2 cellular contexts compared by ENCODE assay signal in the genomic region with DNA sequence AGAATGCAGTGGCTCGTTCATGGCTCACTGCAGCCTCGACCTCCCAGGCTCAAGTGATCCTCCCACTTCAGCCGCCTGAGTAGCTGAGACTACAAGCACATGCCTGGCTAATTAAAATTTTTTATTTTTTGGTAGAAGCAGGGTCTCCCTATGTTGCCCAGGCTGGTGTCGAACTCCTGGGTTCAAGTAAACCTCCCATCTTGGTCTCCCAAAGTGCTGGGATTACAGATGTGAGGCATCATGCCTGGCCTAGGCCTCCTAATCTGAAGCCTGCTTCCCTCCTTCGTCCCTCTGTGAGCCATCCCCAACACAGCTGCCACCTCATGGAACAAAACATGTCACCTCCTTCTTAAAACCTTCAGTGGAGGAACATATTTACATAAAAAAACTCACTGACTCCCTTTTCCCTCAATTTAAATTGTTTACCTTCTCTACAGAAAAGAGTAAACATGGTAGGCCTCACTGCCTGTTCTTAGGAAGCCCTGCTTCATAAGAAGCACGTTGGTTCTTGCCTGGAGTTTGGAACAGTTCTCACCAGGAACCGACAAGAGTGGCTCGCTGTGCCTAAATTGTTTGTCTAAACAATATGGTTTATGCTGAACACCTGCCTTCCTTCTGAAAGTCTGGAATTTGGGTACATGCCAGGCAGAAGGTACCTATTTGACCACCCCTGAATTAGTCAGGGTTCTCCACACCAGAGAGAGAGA.
TF ChIP-seq lines count a peak whose summit lies in the region.

No MANE protein-coding gene starts in this region.

TF ChIP-seq in GM23338, 12 proteins besides CTCF, POLR2A, EP300 and RAD21 (continues in another document):
- TF ChIP-seq ZNF114 (CRISPR knock-in tag; IDR thresholded peaks at IDR 0.05) (no peak), EZH2phosphoT487 (IDR thresholded peaks at IDR 0.05; ENCODE audit: unreplicated experiment) (no peak), STAT1 (IDR thresholded peaks at IDR 0.05; ENCODE audit: unreplicated experiment) (no peak), NANOG (IDR thresholded peaks at IDR 0.05; ENCODE audit: borderline replicate concordance) (no peak), EZH2 (IDR thresholded peaks at IDR 0.05; ENCODE audit: low read depth, unreplicated experiment) (no peak), JUNB (IDR thresholded peaks at IDR 0.05; ENCODE audit: unreplicated experiment) (no peak)
- TF ChIP-seq, protein P1, sequence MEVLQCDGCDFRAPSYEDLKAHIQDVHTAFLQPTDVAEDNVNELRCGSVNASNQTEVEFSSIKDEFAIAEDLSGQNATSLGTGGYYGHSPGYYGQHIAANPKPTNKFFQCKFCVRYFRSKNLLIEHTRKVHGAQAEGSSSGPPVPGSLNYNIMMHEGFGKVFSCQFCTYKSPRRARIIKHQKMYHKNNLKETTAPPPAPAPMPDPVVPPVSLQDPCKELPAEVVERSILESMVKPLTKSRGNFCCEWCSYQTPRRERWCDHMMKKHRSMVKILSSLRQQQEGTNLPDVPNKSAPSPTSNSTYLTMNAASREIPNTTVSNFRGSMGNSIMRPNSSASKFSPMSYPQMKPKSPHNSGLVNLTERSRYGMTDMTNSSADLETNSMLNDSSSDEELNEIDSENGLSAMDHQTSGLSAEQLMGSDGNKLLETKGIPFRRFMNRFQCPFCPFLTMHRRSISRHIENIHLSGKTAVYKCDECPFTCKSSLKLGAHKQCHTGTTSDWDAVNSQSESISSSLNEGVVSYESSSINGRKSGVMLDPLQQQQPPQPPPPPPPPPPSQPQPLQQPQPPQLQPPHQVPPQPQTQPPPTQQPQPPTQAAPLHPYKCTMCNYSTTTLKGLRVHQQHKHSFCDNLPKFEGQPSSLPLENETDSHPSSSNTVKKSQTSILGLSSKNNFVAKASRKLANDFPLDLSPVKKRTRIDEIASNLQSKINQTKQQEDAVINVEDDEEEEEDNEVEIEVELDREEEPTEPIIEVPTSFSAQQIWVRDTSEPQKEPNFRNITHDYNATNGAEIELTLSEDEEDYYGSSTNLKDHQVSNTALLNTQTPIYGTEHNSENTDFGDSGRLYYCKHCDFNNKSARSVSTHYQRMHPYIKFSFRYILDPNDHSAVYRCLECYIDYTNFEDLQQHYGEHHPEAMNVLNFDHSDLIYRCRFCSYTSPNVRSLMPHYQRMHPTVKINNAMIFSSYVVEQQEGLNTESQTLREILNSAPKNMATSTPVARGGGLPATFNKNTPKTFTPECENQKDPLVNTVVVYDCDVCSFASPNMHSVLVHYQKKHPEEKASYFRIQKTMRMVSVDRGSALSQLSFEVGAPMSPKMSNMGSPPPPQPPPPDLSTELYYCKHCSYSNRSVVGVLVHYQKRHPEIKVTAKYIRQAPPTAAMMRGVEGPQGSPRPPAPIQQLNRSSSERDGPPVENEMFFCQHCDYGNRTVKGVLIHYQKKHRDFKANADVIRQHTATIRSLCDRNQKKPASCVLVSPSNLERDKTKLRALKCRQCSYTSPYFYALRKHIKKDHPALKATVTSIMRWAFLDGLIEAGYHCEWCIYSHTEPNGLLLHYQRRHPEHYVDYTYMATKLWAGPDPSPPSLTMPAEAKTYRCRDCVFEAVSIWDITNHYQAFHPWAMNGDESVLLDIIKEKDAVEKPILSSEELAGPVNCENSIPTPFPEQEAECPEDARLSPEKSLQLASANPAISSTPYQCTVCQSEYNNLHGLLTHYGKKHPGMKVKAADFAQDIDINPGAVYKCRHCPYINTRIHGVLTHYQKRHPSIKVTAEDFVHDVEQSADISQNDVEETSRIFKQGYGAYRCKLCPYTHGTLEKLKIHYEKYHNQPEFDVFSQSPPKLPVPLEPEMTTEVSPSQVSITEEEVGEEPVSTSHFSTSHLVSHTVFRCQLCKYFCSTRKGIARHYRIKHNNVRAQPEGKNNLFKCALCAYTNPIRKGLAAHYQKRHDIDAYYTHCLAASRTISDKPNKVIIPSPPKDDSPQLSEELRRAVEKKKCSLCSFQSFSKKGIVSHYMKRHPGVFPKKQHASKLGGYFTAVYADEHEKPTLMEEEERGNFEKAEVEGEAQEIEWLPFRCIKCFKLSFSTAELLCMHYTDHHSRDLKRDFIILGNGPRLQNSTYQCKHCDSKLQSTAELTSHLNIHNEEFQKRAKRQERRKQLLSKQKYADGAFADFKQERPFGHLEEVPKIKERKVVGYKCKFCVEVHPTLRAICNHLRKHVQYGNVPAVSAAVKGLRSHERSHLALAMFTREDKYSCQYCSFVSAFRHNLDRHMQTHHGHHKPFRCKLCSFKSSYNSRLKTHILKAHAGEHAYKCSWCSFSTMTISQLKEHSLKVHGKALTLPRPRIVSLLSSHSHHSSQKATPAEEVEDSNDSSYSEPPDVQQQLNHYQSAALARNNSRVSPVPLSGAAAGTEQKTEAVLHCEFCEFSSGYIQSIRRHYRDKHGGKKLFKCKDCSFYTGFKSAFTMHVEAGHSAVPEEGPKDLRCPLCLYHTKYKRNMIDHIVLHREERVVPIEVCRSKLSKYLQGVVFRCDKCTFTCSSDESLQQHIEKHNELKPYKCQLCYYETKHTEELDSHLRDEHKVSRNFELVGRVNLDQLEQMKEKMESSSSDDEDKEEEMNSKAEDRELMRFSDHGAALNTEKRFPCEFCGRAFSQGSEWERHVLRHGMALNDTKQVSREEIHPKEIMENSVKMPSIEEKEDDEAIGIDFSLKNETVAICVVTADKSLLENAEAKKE (CRISPR knock-in tag; IDR thresholded peaks at IDR 0.05): no peak
- TF ChIP-seq, protein P2, sequence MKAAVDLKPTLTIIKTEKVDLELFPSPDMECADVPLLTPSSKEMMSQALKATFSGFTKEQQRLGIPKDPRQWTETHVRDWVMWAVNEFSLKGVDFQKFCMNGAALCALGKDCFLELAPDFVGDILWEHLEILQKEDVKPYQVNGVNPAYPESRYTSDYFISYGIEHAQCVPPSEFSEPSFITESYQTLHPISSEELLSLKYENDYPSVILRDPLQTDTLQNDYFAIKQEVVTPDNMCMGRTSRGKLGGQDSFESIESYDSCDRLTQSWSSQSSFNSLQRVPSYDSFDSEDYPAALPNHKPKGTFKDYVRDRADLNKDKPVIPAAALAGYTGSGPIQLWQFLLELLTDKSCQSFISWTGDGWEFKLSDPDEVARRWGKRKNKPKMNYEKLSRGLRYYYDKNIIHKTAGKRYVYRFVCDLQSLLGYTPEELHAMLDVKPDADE (IDR thresholded peaks at IDR 0.05): no peak

TF ChIP-seq in K562, 482 proteins besides CTCF, POLR2A, EP300 and RAD21:
- TF ChIP-seq HLTF (IDR thresholded peaks at IDR 0.05): no peak
- TF ChIP-seq, protein P3, sequence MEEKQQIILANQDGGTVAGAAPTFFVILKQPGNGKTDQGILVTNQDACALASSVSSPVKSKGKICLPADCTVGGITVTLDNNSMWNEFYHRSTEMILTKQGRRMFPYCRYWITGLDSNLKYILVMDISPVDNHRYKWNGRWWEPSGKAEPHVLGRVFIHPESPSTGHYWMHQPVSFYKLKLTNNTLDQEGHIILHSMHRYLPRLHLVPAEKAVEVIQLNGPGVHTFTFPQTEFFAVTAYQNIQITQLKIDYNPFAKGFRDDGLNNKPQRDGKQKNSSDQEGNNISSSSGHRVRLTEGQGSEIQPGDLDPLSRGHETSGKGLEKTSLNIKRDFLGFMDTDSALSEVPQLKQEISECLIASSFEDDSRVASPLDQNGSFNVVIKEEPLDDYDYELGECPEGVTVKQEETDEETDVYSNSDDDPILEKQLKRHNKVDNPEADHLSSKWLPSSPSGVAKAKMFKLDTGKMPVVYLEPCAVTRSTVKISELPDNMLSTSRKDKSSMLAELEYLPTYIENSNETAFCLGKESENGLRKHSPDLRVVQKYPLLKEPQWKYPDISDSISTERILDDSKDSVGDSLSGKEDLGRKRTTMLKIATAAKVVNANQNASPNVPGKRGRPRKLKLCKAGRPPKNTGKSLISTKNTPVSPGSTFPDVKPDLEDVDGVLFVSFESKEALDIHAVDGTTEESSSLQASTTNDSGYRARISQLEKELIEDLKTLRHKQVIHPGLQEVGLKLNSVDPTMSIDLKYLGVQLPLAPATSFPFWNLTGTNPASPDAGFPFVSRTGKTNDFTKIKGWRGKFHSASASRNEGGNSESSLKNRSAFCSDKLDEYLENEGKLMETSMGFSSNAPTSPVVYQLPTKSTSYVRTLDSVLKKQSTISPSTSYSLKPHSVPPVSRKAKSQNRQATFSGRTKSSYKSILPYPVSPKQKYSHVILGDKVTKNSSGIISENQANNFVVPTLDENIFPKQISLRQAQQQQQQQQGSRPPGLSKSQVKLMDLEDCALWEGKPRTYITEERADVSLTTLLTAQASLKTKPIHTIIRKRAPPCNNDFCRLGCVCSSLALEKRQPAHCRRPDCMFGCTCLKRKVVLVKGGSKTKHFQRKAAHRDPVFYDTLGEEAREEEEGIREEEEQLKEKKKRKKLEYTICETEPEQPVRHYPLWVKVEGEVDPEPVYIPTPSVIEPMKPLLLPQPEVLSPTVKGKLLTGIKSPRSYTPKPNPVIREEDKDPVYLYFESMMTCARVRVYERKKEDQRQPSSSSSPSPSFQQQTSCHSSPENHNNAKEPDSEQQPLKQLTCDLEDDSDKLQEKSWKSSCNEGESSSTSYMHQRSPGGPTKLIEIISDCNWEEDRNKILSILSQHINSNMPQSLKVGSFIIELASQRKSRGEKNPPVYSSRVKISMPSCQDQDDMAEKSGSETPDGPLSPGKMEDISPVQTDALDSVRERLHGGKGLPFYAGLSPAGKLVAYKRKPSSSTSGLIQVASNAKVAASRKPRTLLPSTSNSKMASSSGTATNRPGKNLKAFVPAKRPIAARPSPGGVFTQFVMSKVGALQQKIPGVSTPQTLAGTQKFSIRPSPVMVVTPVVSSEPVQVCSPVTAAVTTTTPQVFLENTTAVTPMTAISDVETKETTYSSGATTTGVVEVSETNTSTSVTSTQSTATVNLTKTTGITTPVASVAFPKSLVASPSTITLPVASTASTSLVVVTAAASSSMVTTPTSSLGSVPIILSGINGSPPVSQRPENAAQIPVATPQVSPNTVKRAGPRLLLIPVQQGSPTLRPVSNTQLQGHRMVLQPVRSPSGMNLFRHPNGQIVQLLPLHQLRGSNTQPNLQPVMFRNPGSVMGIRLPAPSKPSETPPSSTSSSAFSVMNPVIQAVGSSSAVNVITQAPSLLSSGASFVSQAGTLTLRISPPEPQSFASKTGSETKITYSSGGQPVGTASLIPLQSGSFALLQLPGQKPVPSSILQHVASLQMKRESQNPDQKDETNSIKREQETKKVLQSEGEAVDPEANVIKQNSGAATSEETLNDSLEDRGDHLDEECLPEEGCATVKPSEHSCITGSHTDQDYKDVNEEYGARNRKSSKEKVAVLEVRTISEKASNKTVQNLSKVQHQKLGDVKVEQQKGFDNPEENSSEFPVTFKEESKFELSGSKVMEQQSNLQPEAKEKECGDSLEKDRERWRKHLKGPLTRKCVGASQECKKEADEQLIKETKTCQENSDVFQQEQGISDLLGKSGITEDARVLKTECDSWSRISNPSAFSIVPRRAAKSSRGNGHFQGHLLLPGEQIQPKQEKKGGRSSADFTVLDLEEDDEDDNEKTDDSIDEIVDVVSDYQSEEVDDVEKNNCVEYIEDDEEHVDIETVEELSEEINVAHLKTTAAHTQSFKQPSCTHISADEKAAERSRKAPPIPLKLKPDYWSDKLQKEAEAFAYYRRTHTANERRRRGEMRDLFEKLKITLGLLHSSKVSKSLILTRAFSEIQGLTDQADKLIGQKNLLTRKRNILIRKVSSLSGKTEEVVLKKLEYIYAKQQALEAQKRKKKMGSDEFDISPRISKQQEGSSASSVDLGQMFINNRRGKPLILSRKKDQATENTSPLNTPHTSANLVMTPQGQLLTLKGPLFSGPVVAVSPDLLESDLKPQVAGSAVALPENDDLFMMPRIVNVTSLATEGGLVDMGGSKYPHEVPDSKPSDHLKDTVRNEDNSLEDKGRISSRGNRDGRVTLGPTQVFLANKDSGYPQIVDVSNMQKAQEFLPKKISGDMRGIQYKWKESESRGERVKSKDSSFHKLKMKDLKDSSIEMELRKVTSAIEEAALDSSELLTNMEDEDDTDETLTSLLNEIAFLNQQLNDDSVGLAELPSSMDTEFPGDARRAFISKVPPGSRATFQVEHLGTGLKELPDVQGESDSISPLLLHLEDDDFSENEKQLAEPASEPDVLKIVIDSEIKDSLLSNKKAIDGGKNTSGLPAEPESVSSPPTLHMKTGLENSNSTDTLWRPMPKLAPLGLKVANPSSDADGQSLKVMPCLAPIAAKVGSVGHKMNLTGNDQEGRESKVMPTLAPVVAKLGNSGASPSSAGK (IDR thresholded peaks at IDR 0.05): peak; percentile 25; the same call in 1 of the 2 replicates
- 0 out of 2 replicates have a peak, but pooled peaks have one; percentile 14 for TF ChIP-seq L3MBTL2 (IDR thresholded peaks at IDR 0.05)
